In the genomic region with DNA sequence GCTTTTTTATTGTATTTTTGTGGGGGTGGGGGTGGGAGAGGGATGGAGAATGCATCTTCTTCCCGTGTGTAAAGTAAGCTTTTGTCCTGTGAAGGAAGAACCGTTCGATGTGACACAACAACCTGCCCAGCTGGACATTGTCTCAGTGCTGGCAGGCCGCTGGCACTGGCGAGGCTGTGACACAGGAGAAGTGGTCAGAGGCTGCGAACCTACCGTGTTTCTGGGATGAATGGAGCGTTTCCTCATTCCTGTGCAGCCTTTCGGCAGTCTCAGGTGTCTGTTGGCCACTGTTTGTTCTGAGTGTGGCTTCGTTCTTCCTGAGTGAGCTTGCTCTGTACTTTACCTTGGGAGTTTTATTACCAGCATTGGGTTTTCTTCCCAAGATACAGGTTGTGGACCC, we compare ENCODE assay signal across 23 cellular contexts. TPM values are rescaled to one million over a fixed set of nuclear protein-coding genes. Genes with fewer than 3 reads are reported as not detected.
DNase-seq lines count a peak whose midpoint lies in the region; ATAC-seq and TF ChIP-seq lines count a peak whose summit lies in the region.
"Had no signal": no experiment of that assay in that cellular context is flagged by ENCODE, and none has a peak within 500 bp of the region (broad histone marks: within the 10 kb centered on the region; RNA-seq: fewer than 3 reads in every experiment).

No MANE protein-coding gene starts in this region.

- peak overlapping the region; percentile 97 for H2BK12ac ChIP-seq in trophoblast cell (ENCODE audit: low read length)

- H2AFZ ChIP-seq in trophoblast cell (ENCODE audit: insufficient read depth, low read length, poor library complexity), result no peak overlapping the region

- H3K18ac ChIP-seq in trophoblast cell (ENCODE audit: low read length), result peak overlapping the region; percentile 54

- peak overlapping the region; percentile 79 for H2AK5ac ChIP-seq in trophoblast cell (ENCODE audit: low read length)

- no peak overlapping the region for H3K23ac ChIP-seq in trophoblast cell (ENCODE audit: low read length)

- H3K36me3 ChIP-seq in gastroesophageal sphincter (no peaks in the 10 kb centered on the region), trophoblast cell (ENCODE audit: control insufficient read depth in 1 of 2, insufficient read depth in 2 of 2, low read length in 2 of 2) (no peaks in the 10 kb centered on the region), MG63 (peaks cover 42% of the 10 kb centered on the region)
- H3K36me3 ChIP-seq: HAP-1, lower lobe of right lung had no signal

- peak overlapping the region; percentile 12 for H3K4ac ChIP-seq in trophoblast cell (ENCODE audit: low read depth, low read length)

- H2BK5ac ChIP-seq in trophoblast cell (ENCODE audit: low read depth, low read length, poor library complexity), result peak overlapping the region; percentile 67

- H4K8ac ChIP-seq in trophoblast cell (ENCODE audit: low read depth, low read length), result peak overlapping the region; percentile 58

- H3K27me3 ChIP-seq in gastroesophageal sphincter (no peaks in the 10 kb centered on the region), trophoblast cell (ENCODE audit: insufficient read depth, low read length) (no peaks in the 10 kb centered on the region), MG63 (no peaks in the 10 kb centered on the region)
- H3K27me3 ChIP-seq: foreskin keratinocyte had no signal

- no peak overlapping the region for H3K9ac ChIP-seq in trophoblast cell (ENCODE audit: low read length)

- TF ChIP-seq POLR2A in gastroesophageal sphincter (IDR thresholded peaks at IDR 0.05), result no peak

- H3K4me3 ChIP-seq in gastroesophageal sphincter, result no peak overlapping the region
- no peak overlapping the region for H3K4me3 ChIP-seq in trophoblast cell (ENCODE audit: low read depth, low read length)
- no peak overlapping the region for H3K4me3 ChIP-seq in MG63
- H3K4me3 ChIP-seq: HAP-1, K562, lower lobe of right lung had no signal

- WGBS in gastroesophageal sphincter (ENCODE audit: low coverage in 1 of 2), 2 donors, result 74 to 89% methylated on average over 5 to 10 of the region's 10 CpGs
- WGBS in trophoblast cell (ENCODE audit: extremely low coverage, insufficient coverage, insufficient read length), result no CpG with 5 or more reads among the region's 10 CpGs

- DNase-seq in trophoblast cell (peak; percentile 85 to 87), MG63 (no peak)
- DNase-seq in stimulated activated CD4-positive, alpha-beta T cell treated with anti-CD3 and anti-CD28 coated beads, Interleukin-2, amount 100 ng/mL, for 48 hours, result no peak
- DNase-seq: activated CD8-positive, alpha-beta T cell treated with anti-CD3 and anti-CD28 coated beads, Interleukin-2, amount 10 ng/mL, durations not matched to agents 7 days and 5 days; activated T-cell treated with anti-CD3 and anti-CD28 coated beads, Interleukin-2, amount 50 U/mL, for 4 hours; aorta; caudate nucleus; CD4-positive, alpha-beta memory T cell; erythroblast; foreskin keratinocyte; hippocampal formation; lower lobe of right lung; NCI-H1436; NCI-H524; retina; T1000 had no signal

- no peak for ATAC-seq in gastroesophageal sphincter
- ATAC-seq in GM18868 (IDR thresholded peaks at IDR 0.05; ENCODE audit: unreplicated experiment), result no peak
- no peak for ATAC-seq in GM18520 (IDR thresholded peaks at IDR 0.05; ENCODE audit: unreplicated experiment)
- ATAC-seq: activated CD8-positive, alpha-beta T cell treated with anti-CD3 and anti-CD28 coated beads, Interleukin-2, amount 10 ng/mL, durations not matched to agents 7 days and 5 days; activated T-cell treated with anti-CD3 and anti-CD28 coated beads, Interleukin-2, amount 50 U/mL, for 4 hours; foreskin keratinocyte; K562; lower lobe of right lung had no signal

- H3K79me2 ChIP-seq in trophoblast cell (ENCODE audit: control insufficient read depth, insufficient read depth, low read length, poor library complexity), result peaks cover 4% of the 10 kb centered on the region

- peak; percentile 16; the same call in 1 of the 2 replicates for TF ChIP-seq RAD21 in Ishikawa (IDR thresholded peaks at IDR 0.05; ENCODE audit: low read depth)

- TF ChIP-seq EP300 in Ishikawa (IDR thresholded peaks at IDR 0.05; ENCODE audit: borderline replicate concordance) (0 out of 2 replicates have a peak, but pooled peaks have one; percentile 24), gastroesophageal sphincter (IDR thresholded peaks at IDR 0.05) (no peak)

- no peak for TF ChIP-seq CTCF in 22Rv1 (IDR thresholded peaks at IDR 0.05)
- no peak for TF ChIP-seq CTCF in gastroesophageal sphincter (IDR thresholded peaks at IDR 0.05)

- H3K9me3 ChIP-seq in gastroesophageal sphincter (no peaks in the 10 kb centered on the region), trophoblast cell (ENCODE audit: insufficient read depth, low read depth, low read length) (peaks cover 2% of the 10 kb centered on the region), MG63 (no peaks in the 10 kb centered on the region)
- H3K9me3 ChIP-seq: HAP-1, lower lobe of right lung had no signal

- peak overlapping the region; percentile 65 for H4K91ac ChIP-seq in trophoblast cell (ENCODE audit: low read depth, low read length)

- peak overlapping the region; percentile 72 for H3K14ac ChIP-seq in trophoblast cell (ENCODE audit: low read length)

- H3K79me1 ChIP-seq in trophoblast cell (ENCODE audit: low read length), result peaks cover 56% of the 10 kb centered on the region

- H4K12ac ChIP-seq in trophoblast cell (ENCODE audit: low read depth, low read length), result no peak overlapping the region

- peak overlapping the region; percentile 95 for H2BK120ac ChIP-seq in trophoblast cell (ENCODE audit: insufficient read depth, low read length, poor library complexity)

- H3K27ac ChIP-seq in 22Rv1 (peak overlapping the region; percentile 15), gastroesophageal sphincter (peak overlapping the region in 3 of 4 donors; percentile 58 to 97 (median 95)), trophoblast cell (ENCODE audit: low read depth, low read length) (peak overlapping the region; percentile 3)
- H3K27ac ChIP-seq: foreskin keratinocyte, lower lobe of right lung had no signal

- H3K4me1 ChIP-seq in gastroesophageal sphincter (peaks cover 8 to 99% (median 39%) of the 10 kb centered on the region in 3 donors), trophoblast cell (ENCODE audit: control insufficient read depth in 1 of 2, insufficient read depth in 2 of 2, low read length in 2 of 2) (peaks cover 48 to 65% of the 10 kb centered on the region in 2 experiments)
- H3K4me1 ChIP-seq: HAP-1, lower lobe of right lung had no signal

- no peak overlapping the region for H3K4me2 ChIP-seq in trophoblast cell (ENCODE audit: low read length)

TF ChIP-seq in Ishikawa, 13 proteins besides CTCF, POLR2A, EP300 and RAD21:
- TF ChIP-seq YY1 (IDR thresholded peaks at IDR 0.05; ENCODE audit: low read depth) (no peak), USF1 (IDR thresholded peaks at IDR 0.05) (no peak), TEAD4 (IDR thresholded peaks at IDR 0.05) (peak; percentile 61), TAF1 (IDR thresholded peaks at IDR 0.05; ENCODE audit: low read depth) (no peak), TCF12 (IDR thresholded peaks at IDR 0.05; ENCODE audit: low read depth) (peak; percentile 46; the same call in 1 of the 2 replicates), NFIC (IDR thresholded peaks at IDR 0.05) (peak; percentile 56)
- TF ChIP-seq, protein P1, sequence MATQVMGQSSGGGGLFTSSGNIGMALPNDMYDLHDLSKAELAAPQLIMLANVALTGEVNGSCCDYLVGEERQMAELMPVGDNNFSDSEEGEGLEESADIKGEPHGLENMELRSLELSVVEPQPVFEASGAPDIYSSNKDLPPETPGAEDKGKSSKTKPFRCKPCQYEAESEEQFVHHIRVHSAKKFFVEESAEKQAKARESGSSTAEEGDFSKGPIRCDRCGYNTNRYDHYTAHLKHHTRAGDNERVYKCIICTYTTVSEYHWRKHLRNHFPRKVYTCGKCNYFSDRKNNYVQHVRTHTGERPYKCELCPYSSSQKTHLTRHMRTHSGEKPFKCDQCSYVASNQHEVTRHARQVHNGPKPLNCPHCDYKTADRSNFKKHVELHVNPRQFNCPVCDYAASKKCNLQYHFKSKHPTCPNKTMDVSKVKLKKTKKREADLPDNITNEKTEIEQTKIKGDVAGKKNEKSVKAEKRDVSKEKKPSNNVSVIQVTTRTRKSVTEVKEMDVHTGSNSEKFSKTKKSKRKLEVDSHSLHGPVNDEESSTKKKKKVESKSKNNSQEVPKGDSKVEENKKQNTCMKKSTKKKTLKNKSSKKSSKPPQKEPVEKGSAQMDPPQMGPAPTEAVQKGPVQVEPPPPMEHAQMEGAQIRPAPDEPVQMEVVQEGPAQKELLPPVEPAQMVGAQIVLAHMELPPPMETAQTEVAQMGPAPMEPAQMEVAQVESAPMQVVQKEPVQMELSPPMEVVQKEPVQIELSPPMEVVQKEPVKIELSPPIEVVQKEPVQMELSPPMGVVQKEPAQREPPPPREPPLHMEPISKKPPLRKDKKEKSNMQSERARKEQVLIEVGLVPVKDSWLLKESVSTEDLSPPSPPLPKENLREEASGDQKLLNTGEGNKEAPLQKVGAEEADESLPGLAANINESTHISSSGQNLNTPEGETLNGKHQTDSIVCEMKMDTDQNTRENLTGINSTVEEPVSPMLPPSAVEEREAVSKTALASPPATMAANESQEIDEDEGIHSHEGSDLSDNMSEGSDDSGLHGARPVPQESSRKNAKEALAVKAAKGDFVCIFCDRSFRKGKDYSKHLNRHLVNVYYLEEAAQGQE (IDR thresholded peaks at IDR 0.05; ENCODE audit: low read depth), result no peak
- TF ChIP-seq, protein P2, sequence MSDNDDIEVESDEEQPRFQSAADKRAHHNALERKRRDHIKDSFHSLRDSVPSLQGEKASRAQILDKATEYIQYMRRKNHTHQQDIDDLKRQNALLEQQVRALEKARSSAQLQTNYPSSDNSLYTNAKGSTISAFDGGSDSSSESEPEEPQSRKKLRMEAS (IDR thresholded peaks at IDR 0.05), result peak; percentile 65; the same call in 1 of the 2 replicates

RNA-seq across cellular contexts. Expression of gene RAMP1, which starts 8.0 kb away (rescaled TPM):
- 100 to 1,000 TPM; 213 to 355 (median 286) TPM for total RNA-seq in gastroesophageal sphincter
- polyA plus RNA-seq in trophoblast cell (2013), result 17.4 and 19.0 TPM in 2 replicates
- 125 and 192 TPM in 2 replicates for total RNA-seq in MG63 (2014; rRNA removed; shearing (Covaris generic); ENCODE audit: low replicate concordance)
- total RNA-seq: CD4-positive, alpha-beta memory T cell had no signal

Comparison
In these comparisons a context has a peak if more than half of its experiments do, and no peak if none do; other contexts are left out.
1. H3K27ac ChIP-seq: peak in every context shown above with its lines; median percentile 95 in gastroesophageal sphincter; 15 in 22Rv1; 3 in trophoblast cell.
2. DNase-seq: peak in trophoblast cell (2 of 2); none in MG63 (single experiment) and stimulated activated CD4-positive, alpha-beta T cell treated with anti-CD3 and anti-CD28 coated beads, Interleukin-2, amount 100 ng/mL, for 48 hours (0 of 2).